26 cellular contexts compared by ENCODE assay signal in genomic region chr12:98420403-98420800, GRCh38.
DNase-seq lines count a peak whose midpoint lies in the region; ATAC-seq and TF ChIP-seq lines count a peak whose summit lies in the region.
"Had no signal": no experiment of that assay in that cellular context is flagged by ENCODE, and none has a peak within 500 bp of the region (broad histone marks: within the 10 kb centered on the region; RNA-seq: fewer than 3 reads in every experiment).

No MANE protein-coding gene starts in this region.

- H3K27ac Mint-ChIP-seq in chondrocyte (ENCODE audit: unreplicated experiment): peak overlapping the region; percentile 37
- H3K27ac Mint-ChIP-seq: activated CD4-positive, alpha-beta memory T cell treated with anti-CD3 and anti-CD28 coated beads for 36 hours; stimulated activated effector memory CD8-positive, alpha-beta T cell treated with anti-CD3 and anti-CD28 coated beads, Interleukin-12 subunit alpha, Interleukin-12 subunit beta, amount 100 ng/mL, for 72 hours; type B pancreatic cell had no signal

- H3K36me3 ChIP-seq in ovary: no peaks in the 10 kb centered on the region

- WGBS in ovary, 3 donors: 20 to 34% (median 22%) methylated on average over 9 of the region's 9 CpGs

- peaks cover 60% of the 10 kb centered on the region for H3K4me1 Mint-ChIP-seq in chondrocyte (ENCODE audit: low read depth)
- H3K4me1 Mint-ChIP-seq: central memory CD8-positive, alpha-beta T cell had no signal

- H3K4me1 ChIP-seq in ovary (ENCODE audit: insufficient read depth): peaks cover 20% of the 10 kb centered on the region

- TF ChIP-seq EP300 in ovary (IDR thresholded peaks at IDR 0.05): no peak

- H3K4me3 Mint-ChIP-seq in chondrocyte (ENCODE audit: unreplicated experiment): no peak overlapping the region
- H3K4me3 Mint-ChIP-seq: activated CD4-positive, alpha-beta memory T cell treated with anti-CD3 and anti-CD28 coated beads for 36 hours; CD14-positive monocyte; central memory CD8-positive, alpha-beta T cell; H9; naive B cell; stimulated activated effector memory CD8-positive, alpha-beta T cell treated with anti-CD3 and anti-CD28 coated beads, Interleukin-12 subunit alpha, Interleukin-12 subunit beta, amount 100 ng/mL, for 72 hours; type B pancreatic cell had no signal

- no peaks in the 10 kb centered on the region for H3K9me3 Mint-ChIP-seq in chondrocyte (ENCODE audit: low read depth)
- H3K9me3 Mint-ChIP-seq: activated CD4-positive, alpha-beta memory T cell treated with anti-CD3 and anti-CD28 coated beads for 36 hours; CD14-positive monocyte; central memory CD8-positive, alpha-beta T cell; H9; naive B cell; stimulated activated effector memory CD8-positive, alpha-beta T cell treated with anti-CD3 and anti-CD28 coated beads, Interleukin-12 subunit alpha, Interleukin-12 subunit beta, amount 100 ng/mL, for 72 hours had no signal

- TF ChIP-seq POLR2A in ovary (IDR thresholded peaks at IDR 0.05): no peak

- H3K27me3 ChIP-seq in ovary: no peaks in the 10 kb centered on the region
- H3K27me3 ChIP-seq: dorsolateral prefrontal cortex had no signal

- peak; percentile 40 for DNase-seq in NCI-H1092 treated with DMSO at 0.1 percent for 48 hours (lab: John Stamatoyannopoulos, UW)
- DNase-seq in NCI-H1092 (lab: John Stamatoyannopoulos, UW): no peak
- peak; percentile 17 for DNase-seq in NCI-H1694 treated with DMSO at 0.1 percent for 48 hours (lab: John Stamatoyannopoulos, UW)
- no peak for DNase-seq in chondrocyte (ENCODE audit: low spot score)
- DNase-seq in ovary: peak in 2 of 5 donors; percentile 37 to 51
- no peak for DNase-seq in medulla oblongata (ENCODE audit: extremely low spot score)
- DNase-seq: 8988T; activated CD4-positive, alpha-beta memory T cell treated with anti-CD3 and anti-CD28 coated beads for 36 hours; activated naive CD4-positive, alpha-beta T cell treated with Interleukin-2 at 50 U/mL for 16 hours; dorsolateral prefrontal cortex; H9; left ventricle myocardium superior; naive B cell; NCI-H146; NCI-H526; occipital lobe; PC-9 had no signal

- no peak for TF ChIP-seq CTCF in chondrocyte (IDR thresholded peaks at IDR 0.05)
- no peak for TF ChIP-seq CTCF in ovary (IDR thresholded peaks at IDR 0.05)

- peak overlapping the region; percentile 22 to 38 for H3K27ac ChIP-seq in ovary
- H3K27ac ChIP-seq: HL-60, PC-9 had no signal

- no peaks in the 10 kb centered on the region for H3K36me3 Mint-ChIP-seq in chondrocyte (ENCODE audit: low read depth)
- H3K36me3 Mint-ChIP-seq: activated CD4-positive, alpha-beta memory T cell treated with anti-CD3 and anti-CD28 coated beads for 36 hours; CD14-positive monocyte; naive B cell; stimulated activated effector memory CD8-positive, alpha-beta T cell treated with anti-CD3 and anti-CD28 coated beads, Interleukin-12 subunit alpha, Interleukin-12 subunit beta, amount 100 ng/mL, for 72 hours; type B pancreatic cell had no signal

- ATAC-seq in HG02885 (IDR thresholded peaks at IDR 0.05; ENCODE audit: poor library complexity, unreplicated experiment) (no peak), HG03139 (IDR thresholded peaks at IDR 0.05; ENCODE audit: unreplicated experiment) (no peak)
- ATAC-seq: activated CD4-positive, CD25-positive, alpha-beta regulatory T cell treated with anti-CD3 and anti-CD28 coated beads, Interleukin-2, amount 50 U/mL, for 24 hours; left ventricle myocardium superior; Right ventricle myocardium inferior; stimulated activated effector memory CD8-positive, alpha-beta T cell treated with anti-CD3 and anti-CD28 coated beads, Interleukin-12 subunit alpha, Interleukin-12 subunit beta, amount 100 ng/mL, for 72 hours had no signal

- H3K27me3 Mint-ChIP-seq in chondrocyte (ENCODE audit: low read depth): no peaks in the 10 kb centered on the region
- H3K27me3 Mint-ChIP-seq: type B pancreatic cell had no signal

- no peak overlapping the region for H3K4me3 ChIP-seq in ovary
- H3K4me3 ChIP-seq: dorsolateral prefrontal cortex, PC-9 had no signal

- intact Hi-C loops in ovary (cut with DNase I): loop anchor here (5.0 to 10.0 kb wide), 4 partner anchors 94 to 234 kb away; partner anchors contain the start of genes TMPO (in 3 of the 4) and APAF1 (in 1 of the 4)

- no peaks in the 10 kb centered on the region for H3K9me3 ChIP-seq in ovary

Comparison
In these comparisons a context has a peak if more than half of its experiments do, and no peak if none do; other contexts are left out.
1. DNase-seq: peak in NCI-H1092 treated with DMSO at 0.1 percent for 48 hours (single experiment) and NCI-H1694 treated with DMSO at 0.1 percent for 48 hours (single experiment); none in NCI-H1092 (single experiment), chondrocyte (single experiment) and medulla oblongata (single experiment).